ENCODE assay signal across 23 cellular contexts in genomic region chr1:235315735-235316134, GRCh38. TPM values are rescaled to one million over a fixed set of nuclear protein-coding genes. Genes with fewer than 3 reads are reported as not detected.
DNase-seq lines count a peak whose midpoint lies in the region; ATAC-seq and TF ChIP-seq lines count a peak whose summit lies in the region.
"Had no signal": no experiment of that assay in that cellular context is flagged by ENCODE, and none has a peak within 500 bp of the region (broad histone marks: within the 10 kb centered on the region; RNA-seq: fewer than 3 reads in every experiment).

No MANE protein-coding gene starts in this region.

- H3K9me3 ChIP-seq in SK-N-SH: no peaks in the 10 kb centered on the region
- H3K9me3 ChIP-seq: BE2C, MG63 had no signal

- peaks cover 14% of the 10 kb centered on the region for H3K4me1 Mint-ChIP-seq in progenitor cell of endocrine pancreas (ENCODE audit: low read depth)

- H3K4me3 Mint-ChIP-seq in progenitor cell of endocrine pancreas (ENCODE audit: low read depth): no peak overlapping the region
- H3K4me3 Mint-ChIP-seq: IgD-negative memory B cell had no signal

- H2AFZ ChIP-seq in SK-N-SH (ENCODE audit: low read depth): no peak overlapping the region

- no peaks in the 10 kb centered on the region for H3K9me3 Mint-ChIP-seq in progenitor cell of endocrine pancreas (ENCODE audit: low read depth)
- H3K9me3 Mint-ChIP-seq: CD4-positive, alpha-beta memory T cell; IgD-negative memory B cell had no signal

- WGBS in SK-N-SH (ENCODE audit: low lambda C conversion rate): 100% methylated on average over 4 of the region's 4 CpGs

- peaks cover 14% of the 10 kb centered on the region for H3F3A ChIP-seq in SK-N-SH (replicated peaks; ENCODE audit: insufficient read depth)

- no peak for TF ChIP-seq RAD21 in SK-N-SH (IDR thresholded peaks at IDR 0.05; ENCODE audit: low read length)

- CTCF ChIA-PET in SK-N-SH (lab: Yijun Ruan, JAX): no interaction called here

- H3K9ac ChIP-seq in SK-N-SH: no peak overlapping the region

- H3K36me3 ChIP-seq in SK-N-SH (replicated peaks in 1 of 2; ENCODE audit: control insufficient read depth in 1 of 2, insufficient read depth in 2 of 2, low read length in 1 of 2): peaks cover 0 to 5% of the 10 kb centered on the region in 2 experiments

- ATAC-seq in SK-N-SH treated with all-trans-retinoic acid at 6 μM for 48 hours (no peak), GM18858 (IDR thresholded peaks at IDR 0.05; ENCODE audit: unreplicated experiment) (no peak)

- no peak overlapping the region for H3K27ac ChIP-seq in SK-N-SH (ENCODE audit: low read depth in 2 of 2, low read length in 1 of 2)

- TF ChIP-seq CTCF in SK-N-SH (IDR thresholded peaks at IDR 0.05) (peak; percentile 18; the same call in 1 of the 2 replicates), GM12874 (IDR thresholded peaks at IDR 0.05; ENCODE audit: insufficient read depth, low read depth, low read length) (peak; percentile 9; the same call in 1 of the 2 replicates), choroid plexus epithelial cell (conservative IDR thresholded peaks at IDR 0.05; ENCODE audit: low read depth, low read length) (peak; percentile 14), progenitor cell of endocrine pancreas (IDR thresholded peaks at IDR 0.05; ENCODE audit: unreplicated experiment) (no peak)

- peaks cover 12% of the 10 kb centered on the region for H3K36me3 Mint-ChIP-seq in progenitor cell of endocrine pancreas (ENCODE audit: insufficient read depth)

- H3K79me2 ChIP-seq in SK-N-SH (ENCODE audit: insufficient read depth): peaks cover 99% of the 10 kb centered on the region

- POLR2A ChIA-PET in SK-N-SH (lab: Yijun Ruan, JAX): no interaction called here

- H3K27me3 ChIP-seq in SK-N-SH (ENCODE audit: insufficient read depth): no peaks in the 10 kb centered on the region
- H3K27me3 ChIP-seq: BE2C, MG63 had no signal

- H4K20me1 ChIP-seq in SK-N-SH (ENCODE audit: insufficient read depth): peaks cover 95% of the 10 kb centered on the region

- H3K4me1 ChIP-seq in SK-N-SH (ENCODE audit: control insufficient read depth in 1 of 2, insufficient read depth in 2 of 2, low read depth in 1 of 2, low read length in 1 of 2): no peaks in the 10 kb centered on the region; a peak in 2 of 4 replicates
- H3K4me1 ChIP-seq: BE2C had no signal

- H3K27me3 Mint-ChIP-seq in progenitor cell of endocrine pancreas: no peaks in the 10 kb centered on the region
- H3K27me3 Mint-ChIP-seq: CD4-positive, alpha-beta memory T cell; IgD-negative memory B cell had no signal

- H3K9me2 ChIP-seq in SK-N-SH: no peaks in the 10 kb centered on the region

- H3K4me3 ChIP-seq in SK-N-SH (ENCODE audit: low read depth in 2 of 2, low read length in 1 of 2) (no peak overlapping the region), choroid plexus epithelial cell (ENCODE audit: low read depth, low read length) (no peak overlapping the region)
- H3K4me3 ChIP-seq: MG63 had no signal

- no peak overlapping the region for H3K27ac Mint-ChIP-seq in progenitor cell of endocrine pancreas
- H3K27ac Mint-ChIP-seq: IgD-negative memory B cell had no signal

- no peak for TF ChIP-seq EP300 in SK-N-SH (IDR thresholded peaks at IDR 0.05; ENCODE audit: borderline replicate concordance in 1 of 2, low read depth in 1 of 2, low read length in 1 of 2)

- no peak for DNase-seq in SK-N-SH
- DNase-seq in RKO (ENCODE audit: low spot score): peak; percentile 39
- DNase-seq in choroid plexus epithelial cell (ENCODE audit: low read depth): no peak
- DNase-seq in RPMI8226: no peak
- DNase-seq in progenitor cell of endocrine pancreas (ENCODE audit: low spot score, unreplicated experiment): no peak
- DNase-seq: BE2C; CD4-positive, alpha-beta memory T cell; EL; H7; Kasumi-1; MG63; NCI-H1092; NCI-H1436 treated with DMSO at 0.1 percent for 48 hours; NCI-H2029 treated with DMSO at 0.1 percent for 48 hours; NCI-H2171; NCI-H526; NK-92 treated with Interleukin-12 subunit alpha and Interleukin-12 subunit beta, amount 100 ng/mL, for 24 hours; OCI-M1; SIG-M5 had no signal

- H3K4me2 ChIP-seq in SK-N-SH: no peak overlapping the region

TF ChIP-seq in SK-N-SH, 30 proteins besides CTCF, POLR2A, EP300 and RAD21 (continues in another document):
- TF ChIP-seq FOXM1 (IDR thresholded peaks at IDR 0.05; ENCODE audit: low read depth) (no peak), PBX3 (IDR thresholded peaks at IDR 0.05) (no peak), FOSL2 (IDR thresholded peaks at IDR 0.05; ENCODE audit: borderline replicate concordance, low read depth) (no peak), RXRA (IDR thresholded peaks at IDR 0.05; ENCODE audit: borderline replicate concordance, low read depth) (no peak), TEAD4 (IDR thresholded peaks at IDR 0.05; ENCODE audit: borderline replicate concordance, insufficient read depth) (no peak), ELF1 (IDR thresholded peaks at IDR 0.05) (no peak), RFX5 (IDR thresholded peaks at IDR 0.05; ENCODE audit: low read length) (no peak), YY1 (IDR thresholded peaks at IDR 0.05; ENCODE audit: low read depth) (no peak), NRF1 (IDR thresholded peaks at IDR 0.05; ENCODE audit: low read depth, low read length) (no peak), IRF3 (IDR thresholded peaks at IDR 0.05; ENCODE audit: low read depth, low read length) (no peak), SMC3 (IDR thresholded peaks at IDR 0.05; ENCODE audit: low read depth, low read length) (no peak), TAF1 (IDR thresholded peaks at IDR 0.05; ENCODE audit: borderline replicate concordance, low read depth, low read length) (no peak)

TF ChIP-seq in SK-N-SH treated with all-trans-retinoic acid at 6 μM for 48 hours, 23 proteins besides CTCF, POLR2A, EP300 and RAD21 (continues in another document):
- TF ChIP-seq TCF4 (CRISPR knock-in tag; IDR thresholded peaks at IDR 0.05; ENCODE audit: borderline replicate concordance): no peak
- TF ChIP-seq TSHZ2 (CRISPR knock-in tag; IDR thresholded peaks at IDR 0.05): no peak
- TF ChIP-seq BACH2 (CRISPR knock-in tag; IDR thresholded peaks at IDR 0.05; ENCODE audit: borderline replicate concordance): no peak
- TF ChIP-seq ZNF70 (CRISPR knock-in tag; IDR thresholded peaks at IDR 0.05): no peak
- no peak for TF ChIP-seq SNAI2 (CRISPR knock-in tag; IDR thresholded peaks at IDR 0.05)
- no peak for TF ChIP-seq CREB5 (CRISPR knock-in tag; IDR thresholded peaks at IDR 0.05; ENCODE audit: low read depth)
- no peak for TF ChIP-seq TOX (CRISPR knock-in tag; IDR thresholded peaks at IDR 0.05; ENCODE audit: borderline replicate concordance)
- no peak for TF ChIP-seq RARB (CRISPR knock-in tag; IDR thresholded peaks at IDR 0.05)

RNA-seq across cellular contexts. Expression of gene ARID4B, which starts 12.2 kb away (rescaled TPM):
- polyA plus RNA-seq in SK-N-SH (2012; rRNA removed): 4.4 and 5.6 TPM in 2 replicates
- 6.0 and 6.9 TPM in 2 replicates for polyA plus RNA-seq in SK-N-SH (2012; cell fraction: cytosol; rRNA removed)
- 9.3 and 14.3 TPM in 2 replicates for polyA plus RNA-seq in SK-N-SH (2012; cell fraction: nucleus; rRNA removed)
- 66.5 and 68.8 TPM in 2 replicates for total RNA-seq in progenitor cell of endocrine pancreas

RNA-seq across cellular contexts. Expression of gene GGPS1, which starts 12.6 kb away (rescaled TPM):
- 15.7 and 18.5 TPM in 2 replicates for polyA plus RNA-seq in SK-N-SH (2012; rRNA removed)
- polyA plus RNA-seq in SK-N-SH (2012; cell fraction: cytosol; rRNA removed): 25.2 and 28.2 TPM in 2 replicates
- 7.8 and 10.6 TPM in 2 replicates for polyA plus RNA-seq in SK-N-SH (2012; cell fraction: nucleus; rRNA removed)
- 43.3 and 50.6 TPM in 2 replicates for total RNA-seq in progenitor cell of endocrine pancreas

RNA-seq across cellular contexts. Expression of gene TBCE, which starts 51.5 kb away (rescaled TPM):
- 18.3 and 26.2 TPM in 2 replicates for polyA plus RNA-seq in SK-N-SH (2012; rRNA removed)
- polyA plus RNA-seq in SK-N-SH (2012; cell fraction: cytosol; rRNA removed): 24.7 and 29.8 TPM in 2 replicates
- polyA plus RNA-seq in SK-N-SH (2012; cell fraction: nucleus; rRNA removed): 24.9 and 42.8 TPM in 2 replicates
- total RNA-seq in progenitor cell of endocrine pancreas: 37.5 and 40.7 TPM in 2 replicates
